ENCODE assay signal across 8 cellular contexts in the genomic region with DNA sequence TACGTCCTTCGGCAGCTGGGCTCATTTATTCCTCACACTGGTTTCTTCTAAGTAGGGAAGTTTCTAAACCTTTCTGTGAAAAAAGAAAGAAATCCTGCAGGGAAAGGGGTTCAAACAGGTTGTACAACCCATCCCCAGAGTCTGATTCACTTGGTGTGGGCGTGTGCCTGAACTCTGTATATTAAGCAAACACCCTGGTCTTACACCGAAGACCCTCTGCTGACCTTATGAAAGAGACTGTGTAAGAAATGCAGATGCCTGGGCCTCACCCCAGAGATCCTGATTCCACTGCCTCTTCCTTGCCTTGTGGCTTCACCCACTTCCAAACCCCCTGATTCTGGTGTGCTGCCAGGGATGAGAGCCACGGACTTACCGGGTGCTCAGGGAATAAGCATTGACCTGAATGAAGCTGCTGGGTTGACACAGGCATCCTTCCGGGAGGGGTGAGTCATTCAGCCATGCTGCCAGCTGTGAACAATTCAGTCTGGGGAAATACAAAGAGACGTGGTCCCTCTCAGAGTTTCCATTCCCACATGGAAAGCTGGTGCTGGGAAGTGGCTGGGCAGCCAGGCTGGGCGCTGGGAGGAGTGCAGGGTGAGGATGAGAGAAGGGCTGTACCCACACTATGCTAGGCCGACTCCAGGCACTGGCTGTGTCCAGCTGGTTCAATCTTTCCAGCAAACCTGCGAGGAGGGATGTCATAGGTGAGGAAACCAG. TPM values are rescaled to one million over a fixed set of nuclear protein-coding genes. Genes with fewer than 3 reads are reported as not detected.
DNase-seq lines count a peak whose midpoint lies in the region; ATAC-seq and TF ChIP-seq lines count a peak whose summit lies in the region.

No MANE protein-coding gene starts in this region.

- BruUV-seq in Caco-2 (replicated peaks; lab: Mats Ljungman, UMichigan) = no TSS peak

- no peak for TF ChIP-seq CTCF in Caco-2 (IDR thresholded peaks at IDR 0.05; ENCODE audit: insufficient read depth in 1 of 2, low read depth in 1 of 2, low read length in 1 of 2, severe bottlenecking in 1 of 2, unreplicated experiment in 1 of 2)

- DNase-seq in Caco-2 = no peak
- DNase-seq in NCI-H69 (lab: John Stamatoyannopoulos, UW) = peak; percentile 84
- DNase-seq in occipital lobe (lab: John Stamatoyannopoulos, UW) = peak; percentile 31
- DNase-seq in activated CD8-positive, alpha-beta memory T cell treated with anti-CD3 and anti-CD28 coated beads for 24 hours = no peak
- DNase-seq in activated naive CD4-positive, alpha-beta T cell treated with Interleukin-2 at 50 U/mL for 16 hours = no peak

- H3K27me3 ChIP-seq in Caco-2 (replicated peaks; ENCODE audit: control insufficient read depth, insufficient read depth, low read length) = no peaks in the 10 kb centered on the region

- H3K9me3 Mint-ChIP-seq in Caco-2 (ENCODE audit: unreplicated experiment) = no peaks in the 10 kb centered on the region

- ATAC-seq in esophagus mucosa = peak; percentile 90
- ATAC-seq in HG03175 (IDR thresholded peaks at IDR 0.05; ENCODE audit: unreplicated experiment) = no peak
- no peak for ATAC-seq in HG02623 (IDR thresholded peaks at IDR 0.05; ENCODE audit: unreplicated experiment)

- H3K9me3 ChIP-seq in Caco-2 = no peaks in the 10 kb centered on the region

- no peak overlapping the region for H3K4me3 ChIP-seq in Caco-2 (ENCODE audit: low read depth, low read length)

- intact Hi-C loops in Caco-2 (cut with micrococcal nuclease; ENCODE audit: unreplicated experiment) = no loop called here

- H3K27ac Mint-ChIP-seq in Caco-2 (ENCODE audit: unreplicated experiment) = peak overlapping the region; percentile 45

- H3K4me3 Mint-ChIP-seq in Caco-2 (ENCODE audit: unreplicated experiment) = no peak overlapping the region

- H3K27me3 Mint-ChIP-seq in Caco-2 (ENCODE audit: insufficient read depth, unreplicated experiment) = no peaks in the 10 kb centered on the region

- H3K4me1 ChIP-seq in Caco-2 = peaks cover 6% of the 10 kb centered on the region; the same call in 1 of the 2 replicates

- CTCF ChIA-PET in Caco-2 (lab: Charles Lee) = no interaction called here

- H3K4me1 Mint-ChIP-seq in Caco-2 (ENCODE audit: low read depth, unreplicated experiment) = peaks cover 11% of the 10 kb centered on the region

- H3K36me3 ChIP-seq in Caco-2 (ENCODE audit: control insufficient read depth, insufficient read depth, low read length) = no peaks in the 10 kb centered on the region

- POLR2A ChIA-PET in Caco-2 (lab: Charles Lee) = no interaction called here

- H3K36me3 Mint-ChIP-seq in Caco-2 (ENCODE audit: insufficient read depth, unreplicated experiment) = no peaks in the 10 kb centered on the region

RNA-seq across cellular contexts. Expression of a gene that starts 26.5 kb away (rescaled TPM):
- total RNA-seq in Caco-2 (2022) (170 and 181 TPM in 2 replicates), esophagus mucosa (117 TPM), occipital lobe (12.2 TPM)

Comparison
In these comparisons a context has a peak if more than half of its experiments do, and no peak if none do; other contexts are left out.
1. DNase-seq: peak in NCI-H69 (single experiment) and occipital lobe (single experiment); none in Caco-2 (0 of 2), activated CD8-positive, alpha-beta memory T cell treated with anti-CD3 and anti-CD28 coated beads for 24 hours (single experiment) and activated naive CD4-positive, alpha-beta T cell treated with Interleukin-2 at 50 U/mL for 16 hours (single experiment).